In genomic region chr19:23817519-23817918, GRCh38 we compare ENCODE assay signal across 8 cellular contexts. TPM values are rescaled to one million over a fixed set of nuclear protein-coding genes. Genes with fewer than 3 reads are reported as not detected.
DNase-seq lines count a peak whose midpoint lies in the region; ATAC-seq, FAIRE-seq and TF ChIP-seq lines count a peak whose summit lies in the region.

No MANE protein-coding gene starts in this region.

- TF ChIP-seq CTCF in OCI-LY7 (conservative IDR thresholded peaks at IDR 0.05; ENCODE audit: low read length) (peak; percentile 80), GM12878 (IDR thresholded peaks at IDR 0.05 in 2 of 3, conservative IDR thresholded peaks at IDR 0.05 in 1 of 3; ENCODE audit: control insufficient read depth in 2 of 3, extremely low read depth in 1 of 3, insufficient read depth in 1 of 3, low read depth in 3 of 3, low read length in 3 of 3) (peak in 2 of 3 experiments; percentile 23 to 39; a peak in 3 of 6 replicates)

- no peak overlapping the region for H2AFZ ChIP-seq in OCI-LY7 (ENCODE audit: low read length)
- no peak overlapping the region for H2AFZ ChIP-seq in GM12878 (ENCODE audit: control insufficient read depth, low read depth, low read length)

- H3K4me2 ChIP-seq in OCI-LY7 (ENCODE audit: low read length) (no peak overlapping the region), GM12878 (ENCODE audit: control insufficient read depth, insufficient read depth) (no peak overlapping the region)

- H4K20me1 ChIP-seq in OCI-LY7 (ENCODE audit: insufficient read depth, low read length) (no peaks in the 10 kb centered on the region), GM12878 (ENCODE audit: control insufficient read depth, insufficient read depth) (no peaks in the 10 kb centered on the region)

- no peak for TF ChIP-seq POLR2A in GM12878 (IDR thresholded peaks at IDR 0.05; ENCODE audit: low read depth, low read length)

- RAD21 ChIA-PET in GM12878 (lab: Charles Lee; ENCODE audit: unreplicated experiment), result no interaction called here

- H3K4me1 ChIP-seq in OCI-LY7 (ENCODE audit: insufficient read depth, low read length, poor library complexity, severe bottlenecking) (peaks cover 4% of the 10 kb centered on the region), GM12878 (ENCODE audit: control insufficient read depth, insufficient read depth, low read length) (no peaks in the 10 kb centered on the region)

- no peak overlapping the region for H3K9ac ChIP-seq in GM12878 (ENCODE audit: control insufficient read depth, insufficient read depth, low read length)

- POLR2A ChIA-PET in OCI-LY7 (lab: Charles Lee) (interaction anchor here (0.8 to 1.1 kb wide), 3 partner anchors 17 to 422 kb away, joined by 3 to 8 read pairs (median 3); no protein-coding TSS in a partner anchor), GM12878 (lab: Charles Lee) (no interaction called here)

- no peaks in the 10 kb centered on the region for H3K79me2 ChIP-seq in OCI-LY7 (ENCODE audit: insufficient read depth, low read depth, low read length)
- H3K79me2 ChIP-seq in GM12878 (ENCODE audit: control insufficient read depth, insufficient read depth, low read length), result no peaks in the 10 kb centered on the region

- no peak for ATAC-seq in GM12878
- no peak for ATAC-seq in HG02970 (IDR thresholded peaks at IDR 0.05; ENCODE audit: low FRiP score, unreplicated experiment)

- CTCF ChIA-PET in OCI-LY7 (lab: Charles Lee; ENCODE audit: unreplicated experiment) (no interaction called here), GM12878 (lab: Yijun Ruan, JAX) (no interaction called here)

- FAIRE-seq in GM12878 (lab: Jason Lieb, UNC), result peak; percentile 59

- peak; percentile 23; the same call in 1 of the 2 replicates for TF ChIP-seq RAD21 in GM12878 (IDR thresholded peaks at IDR 0.05; ENCODE audit: insufficient read depth, low read depth, low read length)

- H3K27me3 ChIP-seq in GM12878 (replicated peaks in 1 of 2; ENCODE audit: control insufficient read depth in 2 of 2, insufficient read depth in 2 of 2, low read length in 1 of 2), result no peaks in the 10 kb centered on the region

- 87% methylated on average over 4 of the region's 4 CpGs for WGBS in GM12878 (ENCODE audit: insufficient coverage, insufficient replicate concordance, low lambda C conversion rate, missing lambda C conversion rate)

- in situ Hi-C loops in GM12878 (cut with MboI), result no loop called here

- H3K27ac ChIP-seq in OCI-LY7 (ENCODE audit: low read depth, low read length, poor library complexity, severe bottlenecking) (no peak overlapping the region), GM12878 (ENCODE audit: control insufficient read depth, insufficient read depth) (no peak overlapping the region)

- H3K9me3 ChIP-seq in OCI-LY7 (ENCODE audit: low read length) (peaks cover 46% of the 10 kb centered on the region), GM12878 (replicated peaks; ENCODE audit: control insufficient read depth, insufficient read depth, low read length) (peaks cover 3% of the 10 kb centered on the region; the same call in 2 of the 3 replicates)

- intact Hi-C loops in OCI-LY7 (cut with micrococcal nuclease; ENCODE audit: unreplicated experiment) (loop anchor here (5.0 kb wide), 1 partner anchor 55 kb away; a partner anchor contains a TSS), GM12878 (cut with micrococcal nuclease; ENCODE audit: unreplicated experiment) (no loop called here)

- SMC1A ChIA-PET in GM12878 (lab: Charles Lee; ENCODE audit: uncharacterized antibody, unreplicated experiment), result no interaction called here

- H3K36me3 ChIP-seq in OCI-LY7 (ENCODE audit: insufficient read depth, low read length) (peaks cover 20% of the 10 kb centered on the region), GM12878 (ENCODE audit: control insufficient read depth in 2 of 2, insufficient read depth in 2 of 2, low read length in 1 of 2) (no peaks in the 10 kb centered on the region)

- no peaks in the 10 kb centered on the region for H3K9me2 ChIP-seq in OCI-LY7 (ENCODE audit: insufficient read depth, low read length)

- peak; percentile 5 to 18 for DNase-seq in SHP77 (lab: John Stamatoyannopoulos, UW)
- no peak for DNase-seq in SHP77 treated with DMSO at 0.1 percent for 48 hours (lab: John Stamatoyannopoulos, UW)
- peak; percentile 82 for DNase-seq in OCI-LY7 (ENCODE audit: low spot score)
- no peak for DNase-seq in GM12878 (ENCODE audit: low read depth, low spot score)
- DNase-seq in mucosa of gallbladder (ENCODE audit: low spot score), result peak; percentile 28
- no peak for DNase-seq in glomerular visceral epithelial cell (ENCODE audit: extremely low spot score)
- DNase-seq in GM19238 (ENCODE audit: insufficient read length, low spot score), result no peak

- no peak for TF ChIP-seq EP300 in GM12878 (IDR thresholded peaks at IDR 0.05; ENCODE audit: borderline replicate concordance in 1 of 2, control insufficient read depth in 1 of 2, low read depth in 2 of 2, low read length in 2 of 2)

- BruUV-seq in OCI-LY7 (replicated peaks; lab: Mats Ljungman, UMichigan) (no TSS peak), GM12878 (replicated peaks; lab: Mats Ljungman, UMichigan) (no TSS peak)

- no peak overlapping the region for H3K4me3 ChIP-seq in OCI-LY7 (ENCODE audit: low read depth, low read length, poor library complexity, severe bottlenecking)
- no peak overlapping the region for H3K4me3 ChIP-seq in GM12878

TF ChIP-seq in GM12878, 131 proteins besides CTCF, POLR2A, EP300 and RAD21:
- no peak for TF ChIP-seq POU2F2 (IDR thresholded peaks at IDR 0.05; ENCODE audit: borderline replicate concordance, low read depth, low read length)
- peak; percentile 63 for TF ChIP-seq PBX3 (IDR thresholded peaks at IDR 0.05; ENCODE audit: insufficient replicate concordance, low read depth, low read length)
- peak; percentile 21; the same call in 1 of the 2 replicates for TF ChIP-seq SMC3 (IDR thresholded peaks at IDR 0.05; ENCODE audit: borderline replicate concordance, low read length)
- TF ChIP-seq EGR1 (IDR thresholded peaks at IDR 0.05; ENCODE audit: borderline replicate concordance in 1 of 2, low read depth in 2 of 2, low read length in 2 of 2), result no peak
- no peak for TF ChIP-seq SUZ12 (IDR thresholded peaks at IDR 0.05; ENCODE audit: unreplicated experiment)
- TF ChIP-seq BRCA1 (IDR thresholded peaks at IDR 0.05; ENCODE audit: low read depth, low read length), result no peak
- no peak for TF ChIP-seq MEF2A (IDR thresholded peaks at IDR 0.05; ENCODE audit: insufficient read depth, low read depth, low read length)
- TF ChIP-seq BCL3 (IDR thresholded peaks at IDR 0.05; ENCODE audit: borderline replicate concordance, insufficient read depth, low read depth, low read length, poor library complexity, severe bottlenecking), result no peak
- TF ChIP-seq YBX1 (IDR thresholded peaks at IDR 0.05), result no peak
- no peak for TF ChIP-seq ELK1 (IDR thresholded peaks at IDR 0.05; ENCODE audit: low read depth, low read length)
- TF ChIP-seq CBX5 (IDR thresholded peaks at IDR 0.05; ENCODE audit: low read depth), result no peak
- no peak for TF ChIP-seq KDM1A (IDR thresholded peaks at IDR 0.05; ENCODE audit: borderline replicate concordance)
- TF ChIP-seq FOXM1 (IDR thresholded peaks at IDR 0.05; ENCODE audit: low read depth, low read length), result no peak

RNA-seq across cellular contexts. Expression of gene ZNF681, which starts 58.8 kb away (rescaled TPM):
- 3.1 and 4.3 TPM in 2 replicates for total RNA-seq in OCI-LY7 (2014; rRNA removed; shearing (Covaris generic))
- total RNA-seq in OCI-LY7 (2022), result 6.0 and 6.2 TPM in 2 replicates
- total RNA-seq in GM12878 (2013; cell fraction: nucleolus; rRNA removed), result 0.54 and 1.2 TPM in 2 replicates
- 0.40 and 0.54 TPM in 2 replicates for total RNA-seq in GM12878 (2014; rRNA removed)
- total RNA-seq in GM12878 (2014; rRNA removed; fragmentation: Illumina TruSeq; extraction: Trizol), result 0.40 and 0.55 TPM in 2 replicates
- 0.16 and 0.23 TPM in 2 replicates for total RNA-seq in GM12878 (2021)
- polyA plus RNA-seq in GM12878 (2011; ENCODE audit: low read depth), result 0.28 TPM
- polyA plus RNA-seq in GM12878 (2011; rRNA removed), result 0.41 and 0.68 TPM in 2 replicates
- 0.17 and 0.18 TPM in 2 replicates for polyA plus RNA-seq in GM12878 (2011; cell fraction: cytosol; rRNA removed)
- polyA plus RNA-seq in GM12878 (2011; cell fraction: nucleus; rRNA removed), result 0.20 and 0.22 TPM in 2 replicates
- polyA plus RNA-seq in GM12878 (2012), result 0.55 and 0.73 TPM in 2 replicates
- polyA plus RNA-seq in GM12878 (2014; fragmentation: Illumina TruSeq; extraction: Trizol), result 0.24 and 0.32 TPM in 2 replicates
- polyA plus RNA-seq in GM12878 (2014; fragmentation: Nextera tagmentation; extraction: Ambion mirVana), result under 1 TPM; 0.11 to 0.13 TPM
- 0.11 and 0.13 TPM in 2 replicates for polyA plus RNA-seq in GM12878 (2014; rRNA removed)
- under 1 TPM in 1 of 2 experiments, not detected in 1; 0.28 TPM for polyA plus RNA-seq in GM12878 (2016; fragmentation: Nextera tagmentation; extraction: Ambion mirVana)
- polyA minus RNA-seq in GM12878 (2011; rRNA and poly(A)+ RNA removed), result 0.26 and 0.44 TPM in 2 replicates
- polyA minus RNA-seq in GM12878 (2011; cell fraction: cytosol; rRNA and poly(A)+ RNA removed), result not detected in 2 replicates
- polyA minus RNA-seq in GM12878 (2011; cell fraction: nucleus; rRNA and poly(A)+ RNA removed), result 0.24 and 0.38 TPM in 2 replicates
- total RNA-seq in mucosa of gallbladder, result 4.0 TPM

Comparison
In these comparisons a context has a peak if more than half of its experiments do, and no peak if none do; other contexts are left out.
1. DNase-seq: peak in SHP77 (2 of 2), OCI-LY7 (single experiment) and mucosa of gallbladder (single experiment); none in SHP77 treated with DMSO at 0.1 percent for 48 hours (single experiment), GM12878 (single experiment), glomerular visceral epithelial cell (single experiment) and GM19238 (single experiment).